Comparison of ENCODE assay signal across 10 cellular contexts in genomic region chr15:26771168-26771916, GRCh38. TPM values are rescaled to one million over a fixed set of nuclear protein-coding genes. Genes with fewer than 3 reads are reported as not detected.
DNase-seq lines count a peak whose midpoint lies in the region; ATAC-seq and TF ChIP-seq lines count a peak whose summit lies in the region.
"Had no signal": no experiment of that assay in that cellular context is flagged by ENCODE, and none has a peak within 500 bp of the region (broad histone marks: within the 10 kb centered on the region; RNA-seq: fewer than 3 reads in every experiment).

No MANE protein-coding gene starts in this region.

- no peaks in the 10 kb centered on the region for H4K20me1 ChIP-seq in GM23338 (replicated peaks; ENCODE audit: insufficient read depth)
- H4K20me1 ChIP-seq in PC-9 (ENCODE audit: insufficient read depth): no peaks in the 10 kb centered on the region

- 10 to 12% (median 10%) methylated on average over 29 of the region's 29 CpGs for WGBS in ovary, 3 donors

- no peak for TF ChIP-seq POLR2A in ovary (IDR thresholded peaks at IDR 0.05)

- BruUV-seq in PC-9 (replicated peaks; lab: Mats Ljungman, UMichigan): no TSS peak

- H3K27me3 Mint-ChIP-seq in GM23338 (ENCODE audit: insufficient read depth, low read depth, poor library complexity) (peaks cover 15% of the 10 kb centered on the region), HFFc6 (ENCODE audit: insufficient read depth) (peaks cover 5% of the 10 kb centered on the region; the same call in 1 of the 2 replicates)
- H3K27me3 Mint-ChIP-seq in stimulated activated memory B cell treated with anti-CD40 and anti-IgM and Interleukin-4, amounts not matched to agents 10 μg/mL and 1 μg/mL and 100 μg/mL, for 72 hours: peaks cover 20% of the 10 kb centered on the region

- no peaks in the 10 kb centered on the region; the same call in 2 of the 3 replicates for H3K9me3 Mint-ChIP-seq in GM23338
- peaks cover 3% of the 10 kb centered on the region for H3K9me3 Mint-ChIP-seq in stimulated activated memory B cell treated with anti-CD40 and anti-IgM and Interleukin-4, amounts not matched to agents 10 μg/mL and 1 μg/mL and 100 μg/mL, for 72 hours
- peaks cover 3% of the 10 kb centered on the region for H3K9me3 Mint-ChIP-seq in HFFc6

- H3K4me1 ChIP-seq in GM23338 (ENCODE audit: insufficient read depth): peaks cover 61% of the 10 kb centered on the region
- H3K4me1 ChIP-seq in left ventricle myocardium inferior: peaks cover 25% of the 10 kb centered on the region
- peaks cover 8% of the 10 kb centered on the region for H3K4me1 ChIP-seq in ovary (ENCODE audit: insufficient read depth)
- no peaks in the 10 kb centered on the region for H3K4me1 ChIP-seq in PC-9 (replicated peaks; ENCODE audit: insufficient read depth)

- H3F3A ChIP-seq in GM23338 (replicated peaks; ENCODE audit: low read depth): no peaks in the 10 kb centered on the region
- no peaks in the 10 kb centered on the region for H3F3A ChIP-seq in PC-9 (ENCODE audit: insufficient read depth, low read depth)

- CTCF ChIA-PET in PC-9 (lab: Charles Lee): no interaction called here

- no peak overlapping the region for H2AFZ ChIP-seq in GM23338
- no peak overlapping the region for H2AFZ ChIP-seq in PC-9

- H3K27ac ChIP-seq in GM23338 (ENCODE audit: low read depth) (0 out of 2 replicates have a peak overlapping the region, but pooled peaks have one; percentile 46), left ventricle myocardium inferior (replicated peaks) (no peak overlapping the region), ovary (no peak overlapping the region), PC-9 (no peak overlapping the region)

- peaks cover 69% of the 10 kb centered on the region for H3K4me1 Mint-ChIP-seq in GM23338
- H3K4me1 Mint-ChIP-seq in stimulated activated memory B cell treated with anti-CD40 and anti-IgM and Interleukin-4, amounts not matched to agents 10 μg/mL and 1 μg/mL and 100 μg/mL, for 72 hours: no peaks in the 10 kb centered on the region
- no peaks in the 10 kb centered on the region for H3K4me1 Mint-ChIP-seq in HFFc6 (ENCODE audit: low read depth)

- DNase-seq in GM23338 (ENCODE audit: low spot score) (peak; percentile 90), left ventricle myocardium inferior (peak; percentile 39), ovary (peak in 4 of 5 donors; percentile 21 to 67 (median 50)), PC-9 (no peak), HFFc6 (no peak)
- no peak for DNase-seq in stimulated activated CD4-positive, alpha-beta T cell treated with anti-CD3 and anti-CD28 coated beads, Interleukin-4, amount 100 ng/mL, for 1 hour
- DNase-seq: naive B cell had no signal

- H3K9me3 ChIP-seq in left ventricle myocardium inferior (replicated peaks): no peaks in the 10 kb centered on the region
- H3K9me3 ChIP-seq in ovary: no peaks in the 10 kb centered on the region
- no peaks in the 10 kb centered on the region for H3K9me3 ChIP-seq in PC-9 (ENCODE audit: insufficient read depth, low read depth)

- H3K9me2 ChIP-seq in GM23338 (ENCODE audit: insufficient read depth) (no peaks in the 10 kb centered on the region), PC-9 (ENCODE audit: insufficient read depth) (no peaks in the 10 kb centered on the region)

- POLR2A ChIA-PET in PC-9 (lab: Charles Lee; ENCODE audit: unreplicated experiment): no interaction called here

- no peak for TF ChIP-seq EP300 in ovary (IDR thresholded peaks at IDR 0.05)

- H3K4me3 Mint-ChIP-seq in GM23338 (peak overlapping the region; percentile 87), HFFc6 (no peak overlapping the region)
- H3K4me3 Mint-ChIP-seq in stimulated activated memory B cell treated with anti-CD40 and anti-IgM and Interleukin-4, amounts not matched to agents 10 μg/mL and 1 μg/mL and 100 μg/mL, for 72 hours: no peak overlapping the region

- no peak for TF ChIP-seq CTCF in GM23338 (conservative IDR thresholded peaks at IDR 0.05; ENCODE audit: low read depth in 2 of 2)
- TF ChIP-seq CTCF in left ventricle myocardium inferior (IDR thresholded peaks at IDR 0.05; ENCODE audit: borderline replicate concordance): no peak
- no peak for TF ChIP-seq CTCF in ovary (IDR thresholded peaks at IDR 0.05)
- no peak for TF ChIP-seq CTCF in PC-9 (conservative IDR thresholded peaks at IDR 0.05)
- TF ChIP-seq CTCF in HFFc6 (IDR thresholded peaks at IDR 0.05): no peak

- intact Hi-C loops in left ventricle myocardium inferior (cut with micrococcal nuclease): no loop called here
- intact Hi-C loops in ovary (cut with DNase I): no loop called here
- intact Hi-C loops in PC-9 (cut with micrococcal nuclease; ENCODE audit: unreplicated experiment): no loop called here

- peak; percentile 66 for ATAC-seq in GM23338
- no peak for ATAC-seq in stimulated activated memory B cell treated with anti-CD40 and anti-IgM and Interleukin-4, amounts not matched to agents 10 μg/mL and 1 μg/mL and 100 μg/mL, for 72 hours
- ATAC-seq: activated naive CD4-positive, alpha-beta T cell treated with anti-CD3 and anti-CD28 coated beads, Interleukin-2, amount 50 U/mL, for 72 hours had no signal

- peaks cover 57% of the 10 kb centered on the region for H3K79me2 ChIP-seq in GM23338 (replicated peaks; ENCODE audit: insufficient read depth)
- H3K79me2 ChIP-seq in PC-9 (ENCODE audit: low read depth): no peaks in the 10 kb centered on the region

- H3K27ac Mint-ChIP-seq in GM23338: peak overlapping the region; percentile 88
- H3K27ac Mint-ChIP-seq in stimulated activated memory B cell treated with anti-CD40 and anti-IgM and Interleukin-4, amounts not matched to agents 10 μg/mL and 1 μg/mL and 100 μg/mL, for 72 hours: no peak overlapping the region
- no peak overlapping the region for H3K27ac Mint-ChIP-seq in HFFc6
- H3K27ac Mint-ChIP-seq: activated naive CD4-positive, alpha-beta T cell treated with anti-CD3 and anti-CD28 coated beads, Interleukin-2, amount 50 U/mL, for 72 hours; naive B cell had no signal

- H3K27me3 ChIP-seq in GM23338 (ENCODE audit: insufficient read depth) (no peaks in the 10 kb centered on the region), left ventricle myocardium inferior (ENCODE audit: low read depth) (peaks cover 87% of the 10 kb centered on the region), ovary (no peaks in the 10 kb centered on the region), PC-9 (ENCODE audit: insufficient read depth, low read depth) (no peaks in the 10 kb centered on the region)

- H3K36me3 Mint-ChIP-seq in GM23338 (ENCODE audit: low read depth): peaks cover 30% of the 10 kb centered on the region
- no peaks in the 10 kb centered on the region for H3K36me3 Mint-ChIP-seq in stimulated activated memory B cell treated with anti-CD40 and anti-IgM and Interleukin-4, amounts not matched to agents 10 μg/mL and 1 μg/mL and 100 μg/mL, for 72 hours
- no peaks in the 10 kb centered on the region; the same call in 1 of the 2 replicates for H3K36me3 Mint-ChIP-seq in HFFc6 (ENCODE audit: low read depth)

- H3K4me2 ChIP-seq in GM23338 (peak overlapping the region; percentile 90), PC-9 (no peak overlapping the region)

- H3K4me3 ChIP-seq in GM23338 (peak overlapping the region; percentile 74), left ventricle myocardium inferior (peak overlapping the region; percentile 69), ovary (no peak overlapping the region), PC-9 (no peak overlapping the region)

- H3K36me3 ChIP-seq in GM23338 (ENCODE audit: insufficient read depth) (0 out of 2 replicates have a peak, but pooled peaks cover 2% of the 10 kb centered on the region), left ventricle myocardium inferior (no peaks in the 10 kb centered on the region), ovary (no peaks in the 10 kb centered on the region), PC-9 (ENCODE audit: low read depth) (no peaks in the 10 kb centered on the region)

TF ChIP-seq in GM23338, 12 proteins besides CTCF, POLR2A, EP300 and RAD21 (continues in another document):
- no peak for TF ChIP-seq ZNF331 (CRISPR knock-in tag; IDR thresholded peaks at IDR 0.05; ENCODE audit: low read depth)

TF ChIP-seq in PFSK-1, 5 proteins besides CTCF, POLR2A, EP300 and RAD21:
- TF ChIP-seq, protein P1, sequence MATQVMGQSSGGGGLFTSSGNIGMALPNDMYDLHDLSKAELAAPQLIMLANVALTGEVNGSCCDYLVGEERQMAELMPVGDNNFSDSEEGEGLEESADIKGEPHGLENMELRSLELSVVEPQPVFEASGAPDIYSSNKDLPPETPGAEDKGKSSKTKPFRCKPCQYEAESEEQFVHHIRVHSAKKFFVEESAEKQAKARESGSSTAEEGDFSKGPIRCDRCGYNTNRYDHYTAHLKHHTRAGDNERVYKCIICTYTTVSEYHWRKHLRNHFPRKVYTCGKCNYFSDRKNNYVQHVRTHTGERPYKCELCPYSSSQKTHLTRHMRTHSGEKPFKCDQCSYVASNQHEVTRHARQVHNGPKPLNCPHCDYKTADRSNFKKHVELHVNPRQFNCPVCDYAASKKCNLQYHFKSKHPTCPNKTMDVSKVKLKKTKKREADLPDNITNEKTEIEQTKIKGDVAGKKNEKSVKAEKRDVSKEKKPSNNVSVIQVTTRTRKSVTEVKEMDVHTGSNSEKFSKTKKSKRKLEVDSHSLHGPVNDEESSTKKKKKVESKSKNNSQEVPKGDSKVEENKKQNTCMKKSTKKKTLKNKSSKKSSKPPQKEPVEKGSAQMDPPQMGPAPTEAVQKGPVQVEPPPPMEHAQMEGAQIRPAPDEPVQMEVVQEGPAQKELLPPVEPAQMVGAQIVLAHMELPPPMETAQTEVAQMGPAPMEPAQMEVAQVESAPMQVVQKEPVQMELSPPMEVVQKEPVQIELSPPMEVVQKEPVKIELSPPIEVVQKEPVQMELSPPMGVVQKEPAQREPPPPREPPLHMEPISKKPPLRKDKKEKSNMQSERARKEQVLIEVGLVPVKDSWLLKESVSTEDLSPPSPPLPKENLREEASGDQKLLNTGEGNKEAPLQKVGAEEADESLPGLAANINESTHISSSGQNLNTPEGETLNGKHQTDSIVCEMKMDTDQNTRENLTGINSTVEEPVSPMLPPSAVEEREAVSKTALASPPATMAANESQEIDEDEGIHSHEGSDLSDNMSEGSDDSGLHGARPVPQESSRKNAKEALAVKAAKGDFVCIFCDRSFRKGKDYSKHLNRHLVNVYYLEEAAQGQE (IDR thresholded peaks at IDR 0.05; ENCODE audit: insufficient read depth in 1 of 2, low read depth in 2 of 2, low read length in 2 of 2): peak; percentile 73 to 91; a peak in 3 of 4 replicates
- TF ChIP-seq TAF1 (IDR thresholded peaks at IDR 0.05; ENCODE audit: borderline replicate concordance, insufficient read depth, low read length) (no peak), SIN3A (IDR thresholded peaks at IDR 0.05; ENCODE audit: borderline replicate concordance, insufficient read depth, low read length) (no peak)
TF ChIP-seq in PFSK-1: peak in this region for 1.

RNA-seq across cellular contexts. Expression of gene GABRB3, which starts 1.5 kb away (rescaled TPM):
- total RNA-seq in GM23338 (2014; rRNA removed; shearing (Covaris generic)): 119 and 131 TPM in 2 replicates
- polyA plus RNA-seq in GM23338 (2016; fragmentation: Nextera tagmentation; extraction: Ambion mirVana) (46.8 and 56.5 TPM in 2 replicates), ovary (1 to 10 TPM; 1.3 to 2.3 TPM)
- not detected for polyA plus RNA-seq in PFSK-1 (2012; ENCODE audit: insufficient read length, low read depth)
- total RNA-seq in left ventricle myocardium inferior (2.4 TPM), ovary (1 to 10 TPM in 6 of 7 donors, under 1 TPM in 1; 0.60 to 6.7 (median 3.6) TPM), PC-9 (2021) (4.9 and 6.3 TPM in 2 replicates)
- total RNA-seq in HFFc6 (2021; fragmentation: NEBNext Ultra II Directional; extraction: Animal tissue kit (Norgen Biotek cat#: 25700)): 1 to 10 TPM in 3 of 6 experiments, under 1 TPM in 3; 0.46 to 5.2 (median 0.92) TPM
- total RNA-seq: activated naive CD4-positive, alpha-beta T cell treated with anti-CD3 and anti-CD28 coated beads, Interleukin-2, amount 50 U/mL, for 72 hours had no signal

Comparison
In these comparisons a context has a peak if more than half of its experiments do, and no peak if none do; other contexts are left out.
1. DNase-seq: peak in GM23338 (single experiment), left ventricle myocardium inferior (single experiment) and ovary (4 of 5); none in PC-9 (0 of 2), stimulated activated CD4-positive, alpha-beta T cell treated with anti-CD3 and anti-CD28 coated beads, Interleukin-4, amount 100 ng/mL, for 1 hour (single experiment) and HFFc6 (single experiment).
2. H3K4me3 ChIP-seq: peak in GM23338 (single experiment) and left ventricle myocardium inferior (single experiment); none in ovary (single experiment) and PC-9 (single experiment).
3. RNA of gene GABRB3, which starts 1.5 kb away (total RNA-seq): 119 to 131 TPM in GM23338; 4.9 to 6.3 TPM in PC-9, 0.60 to 6.7 TPM in ovary, 2.4 TPM in left ventricle myocardium inferior (single experiment) and 0.46 to 5.2 TPM in HFFc6; every median in the first group is over 10 times any median in the second.